In the genomic region with DNA sequence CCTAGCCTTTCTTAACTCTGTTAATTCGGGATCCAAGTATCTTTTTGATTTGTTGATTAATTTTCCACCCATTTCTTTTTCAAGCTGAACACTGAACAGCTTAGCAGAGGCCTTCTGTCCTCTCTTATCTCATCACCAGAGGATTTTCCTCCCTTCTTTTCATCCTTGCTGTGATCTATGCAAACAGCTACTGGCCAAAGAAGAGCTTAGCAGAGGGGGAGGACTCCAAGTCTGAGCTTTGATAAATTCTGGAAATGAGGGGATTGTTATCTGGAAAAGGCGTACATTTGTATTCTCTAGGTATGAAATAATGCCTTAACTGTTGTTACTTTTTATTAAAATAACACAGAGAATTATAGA, we compare ENCODE assay signal across 13 cellular contexts. TPM values are rescaled to one million over a fixed set of nuclear protein-coding genes. Genes with fewer than 3 reads are reported as not detected.
DNase-seq lines count a peak whose midpoint lies in the region; ATAC-seq and TF ChIP-seq lines count a peak whose summit lies in the region.
"Had no signal": no experiment of that assay in that cellular context is flagged by ENCODE, and none has a peak within 500 bp of the region (broad histone marks: within the 10 kb centered on the region; RNA-seq: fewer than 3 reads in every experiment).

No MANE protein-coding gene starts in this region.

- H3K4me1 Mint-ChIP-seq in activated naive CD4-positive, alpha-beta T cell treated with anti-CD3 and anti-CD28 coated beads, Interleukin-2, amount 10 ng/mL, durations not matched to agents 7 days and 5 days = peaks cover 45% of the 10 kb centered on the region
- peaks cover 16% of the 10 kb centered on the region for H3K4me1 Mint-ChIP-seq in type B pancreatic cell (ENCODE audit: unreplicated experiment)

- ATAC-seq in SK-N-SH treated with all-trans-retinoic acid at 6 μM for 48 hours (peak; percentile 30; the same call in 1 of the 3 replicates), GM21390 (IDR thresholded peaks at IDR 0.05; ENCODE audit: unreplicated experiment) (no peak), HG02885 (IDR thresholded peaks at IDR 0.05; ENCODE audit: poor library complexity, unreplicated experiment) (no peak)
- ATAC-seq: Panc1 had no signal

- H3K27me3 ChIP-seq in esophagus muscularis mucosa (no peaks in the 10 kb centered on the region), adrenal gland (no peaks in the 10 kb centered on the region)
- H3K27me3 ChIP-seq: testis had no signal

- no peak for DNase-seq in activated naive CD4-positive, alpha-beta T cell treated with anti-CD3 and anti-CD28 coated beads, Interleukin-2, amount 10 ng/mL, durations not matched to agents 7 days and 5 days
- DNase-seq in activated naive CD4-positive, alpha-beta T cell (lab: John Stamatoyannopoulos, UW) = no peak
- DNase-seq in esophagus muscularis mucosa (ENCODE audit: extremely low spot score) (no peak), type B pancreatic cell (ENCODE audit: extremely low spot score, unreplicated experiment) (no peak), adrenal gland (no peak)
- DNase-seq: activated gamma-delta T cell, H7, testis had no signal

- peaks cover 0 to 32% (median 19%) of the 10 kb centered on the region in 4 donors for H3K4me1 ChIP-seq in esophagus muscularis mucosa
- no peaks in the 10 kb centered on the region for H3K4me1 ChIP-seq in adrenal gland (replicated peaks in 1 of 2)
- H3K4me1 ChIP-seq: prostate gland had no signal

- H3K36me3 ChIP-seq in esophagus muscularis mucosa (no peaks in the 10 kb centered on the region), adrenal gland (replicated peaks in 1 of 2) (no peaks in the 10 kb centered on the region)
- H3K36me3 ChIP-seq: prostate gland had no signal

- intact Hi-C loops in esophagus muscularis mucosa (cut with DNase I) = no loop called here
- intact Hi-C loops in adrenal gland (cut with DNase I) = no loop called here

- no peak for TF ChIP-seq EP300 in esophagus muscularis mucosa (IDR thresholded peaks at IDR 0.05)

- no peaks in the 10 kb centered on the region for H3K9me3 ChIP-seq in esophagus muscularis mucosa
- H3K9me3 ChIP-seq in adrenal gland (replicated peaks in 1 of 3) = no peaks in the 10 kb centered on the region
- H3K9me3 ChIP-seq: prostate gland, testis had no signal

- WGBS in esophagus muscularis mucosa = 79% methylated on average over 2 of the region's 2 CpGs
- 63 to 67% (median 65%) methylated on average over 2 of the region's 2 CpGs for WGBS in adrenal gland, 4 donors

- peak overlapping the region; percentile 42 for H3K4me3 Mint-ChIP-seq in activated naive CD4-positive, alpha-beta T cell treated with anti-CD3 and anti-CD28 coated beads, Interleukin-2, amount 10 ng/mL, durations not matched to agents 7 days and 5 days
- H3K4me3 Mint-ChIP-seq in type B pancreatic cell = no peak overlapping the region

- TF ChIP-seq CTCF in esophagus muscularis mucosa (IDR thresholded peaks at IDR 0.05) (no peak), type B pancreatic cell (conservative IDR thresholded peaks at IDR 0.05) (no peak), adrenal gland (IDR thresholded peaks at IDR 0.05) (no peak)

- peak overlapping the region in 2 of 4 donors; percentile 1 to 29 for H3K4me3 ChIP-seq in esophagus muscularis mucosa
- H3K4me3 ChIP-seq in adrenal gland = no peak overlapping the region
- H3K4me3 ChIP-seq: prostate gland, testis had no signal

- H3K27me3 Mint-ChIP-seq in activated naive CD4-positive, alpha-beta T cell treated with anti-CD3 and anti-CD28 coated beads, Interleukin-2, amount 10 ng/mL, durations not matched to agents 7 days and 5 days = no peaks in the 10 kb centered on the region
- H3K27me3 Mint-ChIP-seq in type B pancreatic cell = no peaks in the 10 kb centered on the region

- peaks cover 18% of the 10 kb centered on the region for H3K36me3 Mint-ChIP-seq in activated naive CD4-positive, alpha-beta T cell treated with anti-CD3 and anti-CD28 coated beads, Interleukin-2, amount 10 ng/mL, durations not matched to agents 7 days and 5 days
- no peaks in the 10 kb centered on the region for H3K36me3 Mint-ChIP-seq in type B pancreatic cell

- CTCF ChIA-PET in activated naive CD4-positive, alpha-beta T cell treated with anti-CD3 and anti-CD28 coated beads, Interleukin-2, amount 10 ng/mL, durations not matched to agents 7 days and 5 days (lab: Charles Lee) = interaction anchor here (0.8 to 2.1 kb wide), 6 partner anchors 9 to 236 kb away, joined by 3 to 6 read pairs (median 4); a partner anchor contains a TSS

- peak overlapping the region; percentile 54 to 68 (median 62) for H3K27ac ChIP-seq in esophagus muscularis mucosa (replicated peaks in 1 of 4)
- H3K27ac ChIP-seq in adrenal gland = peak overlapping the region in 1 of 5 donors; percentile 30
- H3K27ac ChIP-seq: prostate gland, testis had no signal

- H3K9me3 Mint-ChIP-seq in activated naive CD4-positive, alpha-beta T cell treated with anti-CD3 and anti-CD28 coated beads, Interleukin-2, amount 10 ng/mL, durations not matched to agents 7 days and 5 days = peaks cover 10% of the 10 kb centered on the region
- H3K9me3 Mint-ChIP-seq in type B pancreatic cell = no peaks in the 10 kb centered on the region

- peak overlapping the region; percentile 81 for H3K27ac Mint-ChIP-seq in activated naive CD4-positive, alpha-beta T cell treated with anti-CD3 and anti-CD28 coated beads, Interleukin-2, amount 10 ng/mL, durations not matched to agents 7 days and 5 days
- peak overlapping the region; percentile 58 for H3K27ac Mint-ChIP-seq in type B pancreatic cell

- no peak for TF ChIP-seq POLR2A in esophagus muscularis mucosa (IDR thresholded peaks at IDR 0.05; ENCODE audit: low read depth)
- no peak for TF ChIP-seq POLR2A in adrenal gland (IDR thresholded peaks at IDR 0.05)

TF ChIP-seq in SK-N-SH treated with all-trans-retinoic acid at 6 μM for 48 hours, 23 proteins besides CTCF, POLR2A, EP300 and RAD21:
- TF ChIP-seq TCF4 (CRISPR knock-in tag; IDR thresholded peaks at IDR 0.05; ENCODE audit: borderline replicate concordance) (no peak), SNAI2 (CRISPR knock-in tag; IDR thresholded peaks at IDR 0.05) (no peak), OSR1 (CRISPR knock-in tag; IDR thresholded peaks at IDR 0.05) (no peak), ZNF70 (CRISPR knock-in tag; IDR thresholded peaks at IDR 0.05) (no peak), ISL1 (CRISPR knock-in tag; IDR thresholded peaks at IDR 0.05) (no peak), ESRRG (CRISPR knock-in tag; IDR thresholded peaks at IDR 0.05) (no peak), BACH2 (CRISPR knock-in tag; IDR thresholded peaks at IDR 0.05; ENCODE audit: borderline replicate concordance) (no peak), ZNF565 (CRISPR knock-in tag; conservative IDR thresholded peaks at IDR 0.05; ENCODE audit: low read depth) (no peak)

RNA-seq across cellular contexts. Expression of a gene that starts 13.4 kb away (rescaled TPM):
- 10 to 100 TPM in 1 of 4 donors, 1 to 10 TPM in 3; 6.7 to 14.5 (median 8.7) TPM for total RNA-seq in esophagus muscularis mucosa
- total RNA-seq in type B pancreatic cell (ENCODE audit: low replicate concordance) = 14.0 and 22.9 TPM in 2 replicates
- total RNA-seq in adrenal gland = 10 to 100 TPM in 6 of 8 donors, 1 to 10 TPM in 2; 9.6 to 25.7 (median 14.2) TPM
- polyA plus RNA-seq in adrenal gland = 10 to 100 TPM in 2 of 3 donors, 1 to 10 TPM in 1; 8.9 to 17.2 (median 13.4) TPM

RNA-seq across cellular contexts. Expression of a gene that starts 13.7 kb away (rescaled TPM):
- 1 to 10 TPM; 2.0 to 6.2 (median 2.1) TPM for total RNA-seq in esophagus muscularis mucosa
- 7.0 and 29.0 TPM in 2 replicates for total RNA-seq in type B pancreatic cell (ENCODE audit: low replicate concordance)
- 10 to 100 TPM in 1 of 8 donors, 1 to 10 TPM in 7; 1.9 to 16.6 (median 3.7) TPM for total RNA-seq in adrenal gland
- 1 to 10 TPM in 2 of 3 donors, under 1 TPM in 1; 0.97 to 3.1 (median 1.1) TPM for polyA plus RNA-seq in adrenal gland
